ENCODE assay signal across 20 cellular contexts in genomic region chr10:89829262-89829886, GRCh38.
"Had no signal": no experiment of that assay in that cellular context is flagged by ENCODE, and none has a peak within 500 bp of the region (broad histone marks: within the 10 kb centered on the region; RNA-seq: fewer than 3 reads in every experiment).

No MANE protein-coding gene starts in this region.

- H3K36me3 ChIP-seq: colonic mucosa, heart right ventricle, left lung, lower lobe of right lung had no signal

- H3K9me3 ChIP-seq: colonic mucosa, left lung, lower lobe of right lung had no signal

- DNase-seq: colonic mucosa; cortex of kidney; effector CD8-positive, alpha-beta T cell; effector memory CD8-positive, alpha-beta T cell; endodermal cell; erythroblast; foreskin keratinocyte; glutamatergic neuron; heart right ventricle; left cardiac atrium; left ventricle myocardium superior; lower lobe of right lung; mesenchymal stem cell; naive thymus-derived CD4-positive, alpha-beta T cell had no signal

- H3K4me3 ChIP-seq: colonic mucosa, heart right ventricle, left lung, lower lobe of right lung had no signal

- H3K27me3 ChIP-seq: colonic mucosa, foreskin keratinocyte, heart right ventricle, left lung had no signal

- ATAC-seq: effector memory CD8-positive, alpha-beta T cell; esophagus mucosa; foreskin keratinocyte; left cardiac atrium; left lung; lower lobe of right lung; naive thymus-derived CD4-positive, alpha-beta T cell had no signal

- H3K27ac ChIP-seq: colonic mucosa, epithelial cell of prostate, foreskin keratinocyte, heart right ventricle, left lung, lower lobe of right lung had no signal

- H3K4me1 ChIP-seq: colonic mucosa, foreskin keratinocyte, heart right ventricle, left lung, lower lobe of right lung had no signal

- FAIRE-seq: endometrium, islet of Langerhans, keratinocyte had no signal
